ENCODE assay signal across 8 cellular contexts in the genomic region with DNA sequence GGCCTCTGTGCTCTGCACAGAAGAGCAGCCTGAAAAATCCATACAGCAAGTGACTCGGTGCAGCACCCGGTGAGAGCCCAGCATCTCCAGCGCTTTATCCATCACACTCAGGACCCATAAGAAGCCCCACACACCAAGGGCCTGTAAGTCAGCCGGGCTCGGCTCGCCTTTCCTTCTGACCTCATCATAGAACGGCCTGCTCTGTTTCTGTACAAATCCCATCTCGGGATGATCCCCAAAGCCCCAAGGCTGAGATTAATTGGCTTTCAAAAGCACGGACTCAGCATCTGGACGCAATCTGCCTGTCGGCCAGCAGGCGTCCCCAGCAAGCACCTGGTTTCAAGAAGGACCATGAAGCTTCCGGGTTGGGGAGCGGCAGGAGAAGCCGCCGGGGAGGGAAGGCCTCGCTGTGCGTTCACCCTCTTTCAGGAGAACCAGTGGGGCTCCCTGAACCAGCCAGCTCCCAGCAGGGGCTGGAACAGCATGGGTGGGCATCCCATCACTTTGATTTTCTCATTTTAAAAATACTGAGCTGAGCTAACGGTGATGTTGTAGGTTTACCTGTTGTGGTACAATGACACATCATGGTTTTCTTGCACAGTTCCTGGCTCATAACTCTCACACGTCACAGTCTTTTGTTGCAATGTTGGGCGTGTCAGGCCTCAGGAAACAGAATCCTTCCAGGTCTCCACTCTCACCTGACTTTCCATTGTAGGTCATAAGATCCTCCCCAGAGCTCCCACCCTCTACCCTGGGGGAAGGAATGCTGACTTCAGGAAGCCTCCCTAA. TPM values are rescaled to one million over a fixed set of nuclear protein-coding genes. Genes with fewer than 3 reads are reported as not detected.
A peak's percentile ranks its signal among the peaks of the same experiment; 100 is the strongest.
DNase-seq lines count a peak whose midpoint lies in the region; ATAC-seq and TF ChIP-seq lines count a peak whose summit lies in the region.

No MANE protein-coding gene starts in this region.

- no peaks in the 10 kb centered on the region for H3F3A ChIP-seq in Loucy (ENCODE audit: low read depth)

- H3K9me2 ChIP-seq in Loucy (replicated peaks; ENCODE audit: low read depth, low read length) = no peaks in the 10 kb centered on the region

- H3K4me1 Mint-ChIP-seq in nephron progenitor cell = peaks cover 34% of the 10 kb centered on the region

- H3K9me3 Mint-ChIP-seq in nephron progenitor cell = no peaks in the 10 kb centered on the region

- H3K79me2 ChIP-seq in Loucy (ENCODE audit: insufficient read depth, low read length) = 0 out of 2 replicates have a peak, but pooled peaks cover under 1% of the 10 kb centered on the region

- H3K4me2 ChIP-seq in Loucy (ENCODE audit: low read depth, low read length, poor library complexity, severe bottlenecking) = peak overlapping the region; percentile 76

- H3K4me3 Mint-ChIP-seq in nephron progenitor cell = no peak overlapping the region

- POLR2A ChIA-PET in RWPE1 (lab: Yijun Ruan, JAX; ENCODE audit: low non-redundant PET) = interaction anchor here (0.7 to 1.5 kb wide), 3 partner anchors 23 to 348 kb away, joined by 4 to 6 read pairs (median 6); a partner anchor contains a TSS

- peak; percentile 54 for ATAC-seq in GM19324 (IDR thresholded peaks at IDR 0.05; ENCODE audit: low FRiP score, unreplicated experiment)

- peaks cover 11% of the 10 kb centered on the region for H3K36me3 Mint-ChIP-seq in nephron progenitor cell (ENCODE audit: low read depth)

- H3K9me3 ChIP-seq in Loucy (ENCODE audit: insufficient read depth, low read depth, low read length) = no peaks in the 10 kb centered on the region

- H3K27me3 ChIP-seq in Loucy (ENCODE audit: insufficient read depth, low read length, poor library complexity, severe bottlenecking) = no peaks in the 10 kb centered on the region

- DNase-seq in AG09319 (ENCODE audit: extremely low read depth, low read depth) = peak; percentile 71
- DNase-seq in RWPE1 (ENCODE audit: low spot score) = peak; percentile 86
- DNase-seq in activated T-helper 9 cell treated with anti-CD3 and anti-CD28 coated beads, Interleukin-2, amount 50 U/mL, for 16 hours (ENCODE audit: low read depth) = peak; percentile 66
- DNase-seq in fibroblast of peridontal ligament (ENCODE audit: extremely low read depth) = peak; percentile 91
- peak; percentile 78 for DNase-seq in nephron progenitor cell

- H3K27ac Mint-ChIP-seq in nephron progenitor cell = peak overlapping the region; percentile 37

- H3K27ac ChIP-seq in RWPE1 = peak overlapping the region; percentile 95
- H3K27ac ChIP-seq in temporal lobe (ENCODE audit: low read depth, low read length) = peak overlapping the region; percentile 78

- H2AFZ ChIP-seq in Loucy (ENCODE audit: low read length) = peak overlapping the region; percentile 87

- no peaks in the 10 kb centered on the region for H3K36me3 ChIP-seq in Loucy (ENCODE audit: insufficient read depth, low read length)

- H3K4me1 ChIP-seq in Loucy (ENCODE audit: insufficient read depth, low read length, poor library complexity, severe bottlenecking) = peaks cover 32% of the 10 kb centered on the region

- peak; percentile 86 for TF ChIP-seq CTCF in AG09319 (IDR thresholded peaks at IDR 0.05; ENCODE audit: low read depth, low read length)
- peak; percentile 92 for TF ChIP-seq CTCF in Loucy (conservative IDR thresholded peaks at IDR 0.05; ENCODE audit: low read length)
- peak; percentile 97 for TF ChIP-seq CTCF in RWPE1 (conservative IDR thresholded peaks at IDR 0.05; ENCODE audit: low read depth)
- TF ChIP-seq CTCF in nephron progenitor cell (IDR thresholded peaks at IDR 0.05) = peak; percentile 84

- peak overlapping the region; percentile 65 for H3K9ac ChIP-seq in Loucy (ENCODE audit: low read depth, low read length, poor library complexity, severe bottlenecking)

- H4K20me1 ChIP-seq in Loucy (ENCODE audit: insufficient read depth, low read length, poor library complexity, severe bottlenecking) = no peaks in the 10 kb centered on the region

- peak overlapping the region; percentile 60 for H3K4me3 ChIP-seq in Loucy (ENCODE audit: low read length, poor library complexity, severe bottlenecking)

- H3K27me3 Mint-ChIP-seq in nephron progenitor cell (ENCODE audit: low read depth, poor library complexity) = no peaks in the 10 kb centered on the region

- CTCF ChIA-PET in RWPE1 (lab: Yijun Ruan, JAX) = interaction anchor here (0.6 to 1.9 kb wide), 12 partner anchors 10 to 322 kb away, joined by 3 to 21 read pairs (median 5); a partner anchor contains a TSS

RNA-seq across cellular contexts. Expression of a gene that starts 6.7 kb away (rescaled TPM):
- 16.2 TPM for total RNA-seq in temporal lobe

RNA-seq across cellular contexts. Expression of a gene that starts 22.9 kb away (rescaled TPM):
- 2.5 TPM for total RNA-seq in temporal lobe

Comparison
In these comparisons a context has a peak if more than half of its experiments do, and no peak if none do; other contexts are left out.
1. Peak in every context shown above with its lines: DNase-seq, ATAC-seq, H3K4me3 ChIP-seq and H3K27ac ChIP-seq.